21 cellular contexts compared by ENCODE assay signal in the genomic region with DNA sequence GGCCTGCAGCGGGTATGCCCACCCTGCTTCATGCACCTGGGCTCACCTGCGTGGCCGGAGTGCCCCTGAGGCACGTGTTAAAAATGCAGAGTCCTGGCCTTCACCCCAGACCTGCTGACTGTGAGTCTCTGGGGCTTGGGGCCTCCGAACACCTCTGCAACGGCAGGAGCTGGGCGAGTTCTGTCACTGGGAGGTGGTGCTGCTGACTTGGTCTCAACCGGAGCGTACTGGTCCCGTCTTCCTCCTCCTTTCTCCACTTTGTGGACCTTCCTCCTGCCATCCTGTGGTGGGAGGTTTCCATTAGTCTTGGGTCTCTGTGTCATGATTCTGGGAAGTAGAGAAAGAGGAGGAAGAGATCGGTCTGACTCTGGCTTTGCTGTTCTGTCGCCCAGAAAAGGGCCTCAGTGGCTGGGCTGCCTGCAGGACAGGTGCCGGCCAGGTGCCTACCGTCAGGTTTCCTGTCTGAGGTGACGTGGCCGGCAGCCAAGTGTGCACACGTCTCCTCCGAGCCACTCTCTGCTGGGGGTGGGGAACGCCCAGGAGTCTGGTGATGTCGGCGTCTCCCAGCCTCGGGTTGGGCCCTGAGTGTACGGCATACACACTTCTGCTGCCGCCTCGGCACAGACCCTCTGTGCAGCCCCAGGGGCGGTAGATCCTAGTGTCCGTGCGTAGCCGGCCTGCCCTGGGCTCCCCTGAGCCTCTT. TPM values are rescaled to one million over a fixed set of nuclear protein-coding genes. Genes with fewer than 3 reads are reported as not detected.
DNase-seq lines count a peak whose midpoint lies in the region; TF ChIP-seq lines count a peak whose summit lies in the region.
"Had no signal": no experiment of that assay in that cellular context is flagged by ENCODE, and none has a peak within 500 bp of the region (broad histone marks: within the 10 kb centered on the region; RNA-seq: fewer than 3 reads in every experiment).

No MANE protein-coding gene starts in this region.

- no peak overlapping the region for H3K4me3 ChIP-seq in duodenal mucosa (ENCODE audit: low read depth in 1 of 2, low read length in 2 of 2)
- H3K4me3 ChIP-seq in thyroid gland (replicated peaks in 1 of 3) = no peak overlapping the region
- H3K4me3 ChIP-seq in Karpas-422 (ENCODE audit: low read length) = no peak overlapping the region
- H3K4me3 ChIP-seq: BLaER1 treated with 17β-estradiol and CSF1 and Interleukin-3, amounts not matched to agents 10 nM and 100 nM; lung; prostate gland had no signal

- no peaks in the 10 kb centered on the region for H3K4me1 Mint-ChIP-seq in activated naive CD8-positive, alpha-beta T cell treated with anti-CD3 and anti-CD28 coated beads for 36 hours
- H3K4me1 Mint-ChIP-seq: activated CD4-positive, alpha-beta T cell treated with anti-CD3 and anti-CD28 coated beads for 36 hours; stimulated activated memory B cell treated with anti-CD40 and anti-IgM and Interleukin-4, amounts not matched to agents 10 μg/mL and 1 μg/mL and 100 μg/mL, for 72 hours had no signal

- peaks cover under 1% of the 10 kb centered on the region; the same call in 1 of the 2 replicates for H3K79me2 ChIP-seq in Karpas-422 (ENCODE audit: low read length)

- DNase-seq in NCI-H1417 (lab: John Stamatoyannopoulos, UW) (peak; percentile 77 to 97 (median 80)), NCI-H1417 treated with DMSO at 0.1 percent for 48 hours (lab: John Stamatoyannopoulos, UW) (no peak), NCI-H2171 treated with DMSO at 0.1 percent for 48 hours (lab: John Stamatoyannopoulos, UW) (peak; percentile 55), thyroid gland (peak; percentile 83 to 86), Karpas-422 (no peak)
- DNase-seq in activated naive CD8-positive, alpha-beta T cell treated with anti-CD3 and anti-CD28 coated beads for 36 hours = no peak
- DNase-seq in activated CD8-positive, alpha-beta memory T cell treated with anti-CD3 and anti-CD28 coated beads, Interleukin-2, amount 50 U/mL, for 48 hours = no peak
- DNase-seq: activated CD4-positive, alpha-beta T cell treated with anti-CD3 and anti-CD28 coated beads for 36 hours; activated naive CD4-positive, alpha-beta T cell treated with anti-CD3 and anti-CD28 coated beads for 36 hours; foreskin melanocyte; KBM-7; NCI-H1694; T-helper 9 cell had no signal

- H3K4me2 ChIP-seq in Karpas-422 (ENCODE audit: low read depth, low read length, poor library complexity, severe bottlenecking) = no peak overlapping the region

- no peaks in the 10 kb centered on the region for H3K27me3 ChIP-seq in duodenal mucosa (ENCODE audit: control insufficient read depth in 1 of 2, insufficient read depth in 2 of 2, low read length in 2 of 2)
- H3K27me3 ChIP-seq in thyroid gland = no peaks in the 10 kb centered on the region
- H3K27me3 ChIP-seq in Karpas-422 (ENCODE audit: low read length) = no peaks in the 10 kb centered on the region
- H3K27me3 ChIP-seq: BLaER1 treated with 17β-estradiol and CSF1 and Interleukin-3, amounts not matched to agents 10 nM and 100 nM had no signal

- no peak overlapping the region for H3K4me3 Mint-ChIP-seq in activated naive CD8-positive, alpha-beta T cell treated with anti-CD3 and anti-CD28 coated beads for 36 hours
- H3K4me3 Mint-ChIP-seq: activated CD4-positive, alpha-beta T cell treated with anti-CD3 and anti-CD28 coated beads for 36 hours; activated naive CD4-positive, alpha-beta T cell treated with anti-CD3 and anti-CD28 coated beads for 36 hours; natural killer cell treated with Interleukin-12 subunit alpha and Interleukin-12 subunit beta and Interleukin-15 and Interleukin-18, amount 100 ng/mL, for 72 hours; stimulated activated memory B cell treated with anti-CD40 and anti-IgM and Interleukin-4, amounts not matched to agents 10 μg/mL and 1 μg/mL and 100 μg/mL, for 72 hours; type B pancreatic cell had no signal

- intact Hi-C loops in thyroid gland (cut with DNase I) = no loop called here

- no peaks in the 10 kb centered on the region for H3K27me3 Mint-ChIP-seq in activated naive CD8-positive, alpha-beta T cell treated with anti-CD3 and anti-CD28 coated beads for 36 hours
- H3K27me3 Mint-ChIP-seq: activated CD4-positive, alpha-beta T cell treated with anti-CD3 and anti-CD28 coated beads for 36 hours; natural killer cell treated with Interleukin-12 subunit alpha and Interleukin-12 subunit beta and Interleukin-15 and Interleukin-18, amount 100 ng/mL, for 72 hours; stimulated activated memory B cell treated with anti-CD40 and anti-IgM and Interleukin-4, amounts not matched to agents 10 μg/mL and 1 μg/mL and 100 μg/mL, for 72 hours; type B pancreatic cell had no signal

- H3K9me3 ChIP-seq in duodenal mucosa (ENCODE audit: control insufficient read depth in 1 of 2, low read length in 2 of 2) (no peaks in the 10 kb centered on the region), thyroid gland (no peaks in the 10 kb centered on the region), Karpas-422 (ENCODE audit: low read length) (no peaks in the 10 kb centered on the region)
- H3K9me3 ChIP-seq: BLaER1 treated with 17β-estradiol and CSF1 and Interleukin-3, amounts not matched to agents 10 nM and 100 nM; prostate gland had no signal

- H3K9ac ChIP-seq in duodenal mucosa (ENCODE audit: low read depth in 1 of 2, low read length in 2 of 2) = peak overlapping the region in 1 of 2 donors; percentile 33
- no peak overlapping the region for H3K9ac ChIP-seq in Karpas-422 (ENCODE audit: low read length)

- no peak overlapping the region for H3K27ac Mint-ChIP-seq in activated naive CD8-positive, alpha-beta T cell treated with anti-CD3 and anti-CD28 coated beads for 36 hours
- H3K27ac Mint-ChIP-seq: activated CD4-positive, alpha-beta T cell treated with anti-CD3 and anti-CD28 coated beads for 36 hours; activated naive CD4-positive, alpha-beta T cell treated with anti-CD3 and anti-CD28 coated beads for 36 hours; natural killer cell treated with Interleukin-12 subunit alpha and Interleukin-12 subunit beta and Interleukin-15 and Interleukin-18, amount 100 ng/mL, for 72 hours; stimulated activated memory B cell treated with anti-CD40 and anti-IgM and Interleukin-4, amounts not matched to agents 10 μg/mL and 1 μg/mL and 100 μg/mL, for 72 hours; type B pancreatic cell had no signal

- no peaks in the 10 kb centered on the region for H3K9me2 ChIP-seq in Karpas-422 (replicated peaks; ENCODE audit: insufficient read depth, low read length)

- peak overlapping the region; percentile 11 for H3K27ac ChIP-seq in duodenal mucosa (ENCODE audit: low read depth, low read length)
- H3K27ac ChIP-seq in thyroid gland = peak overlapping the region in 2 of 3 donors; percentile 17 to 50
- no peak overlapping the region for H3K27ac ChIP-seq in Karpas-422 (ENCODE audit: low read length)
- H3K27ac ChIP-seq: 22Rv1; BLaER1 treated with 17β-estradiol and CSF1 and Interleukin-3, amounts not matched to agents 10 nM and 100 nM; prostate gland had no signal

- peaks cover 2% of the 10 kb centered on the region for H3K36me3 Mint-ChIP-seq in activated naive CD8-positive, alpha-beta T cell treated with anti-CD3 and anti-CD28 coated beads for 36 hours
- H3K36me3 Mint-ChIP-seq: natural killer cell treated with Interleukin-12 subunit alpha and Interleukin-12 subunit beta and Interleukin-15 and Interleukin-18, amount 100 ng/mL, for 72 hours; type B pancreatic cell had no signal

- peaks cover 7 to 9% of the 10 kb centered on the region in 2 donors for H3K4me1 ChIP-seq in duodenal mucosa (ENCODE audit: control insufficient read depth in 1 of 2, insufficient read depth in 2 of 2, low read length in 2 of 2)
- peaks cover 16 to 32% of the 10 kb centered on the region in 2 donors for H3K4me1 ChIP-seq in thyroid gland
- no peaks in the 10 kb centered on the region for H3K4me1 ChIP-seq in Karpas-422 (ENCODE audit: low read length)
- H3K4me1 ChIP-seq: prostate gland had no signal

- no peak for TF ChIP-seq POLR2A in thyroid gland (IDR thresholded peaks at IDR 0.05)

- H4K20me1 ChIP-seq in Karpas-422 (ENCODE audit: insufficient read depth, low read depth, low read length) = no peaks in the 10 kb centered on the region

- peaks cover 9 to 64% of the 10 kb centered on the region in 2 donors for H3K36me3 ChIP-seq in duodenal mucosa (ENCODE audit: control insufficient read depth in 1 of 2, insufficient read depth in 2 of 2, low read length in 2 of 2)
- peaks cover 10 to 20% of the 10 kb centered on the region in 2 donors for H3K36me3 ChIP-seq in thyroid gland
- no peaks in the 10 kb centered on the region; the same call in 1 of the 2 replicates for H3K36me3 ChIP-seq in Karpas-422 (ENCODE audit: insufficient read depth, low read length)

- no peak for TF ChIP-seq CTCF in thyroid gland (IDR thresholded peaks at IDR 0.05)

- H2AFZ ChIP-seq in Karpas-422 (ENCODE audit: low read length) = no peak overlapping the region

- 73 to 85% methylated on average over 10 to 12 of the region's 29 CpGs for WGBS in thyroid gland, 2 donors

- no peaks in the 10 kb centered on the region for H3K9me3 Mint-ChIP-seq in activated naive CD8-positive, alpha-beta T cell treated with anti-CD3 and anti-CD28 coated beads for 36 hours
- H3K9me3 Mint-ChIP-seq: activated naive CD4-positive, alpha-beta T cell treated with anti-CD3 and anti-CD28 coated beads for 36 hours; natural killer cell treated with Interleukin-12 subunit alpha and Interleukin-12 subunit beta and Interleukin-15 and Interleukin-18, amount 100 ng/mL, for 72 hours; stimulated activated memory B cell treated with anti-CD40 and anti-IgM and Interleukin-4, amounts not matched to agents 10 μg/mL and 1 μg/mL and 100 μg/mL, for 72 hours; type B pancreatic cell had no signal

RNA-seq across cellular contexts. Expression of gene TSC2, which starts 6.9 kb away (rescaled TPM):
- 100 to 1,000 TPM; 101 to 148 (median 109) TPM for total RNA-seq in thyroid gland
- 10 to 100 TPM; 52.3 to 57.5 TPM for total RNA-seq in activated naive CD8-positive, alpha-beta T cell treated with anti-CD3 and anti-CD28 coated beads for 36 hours
- total RNA-seq in Karpas-422 (2014; rRNA removed; shearing (Covaris generic); ENCODE audit: low replicate concordance) = 33.3 and 64.5 TPM in 2 replicates

RNA-seq across cellular contexts. Expression of gene NTHL1, which starts 7.1 kb away (rescaled TPM):
- total RNA-seq in thyroid gland = 10 to 100 TPM in 3 of 4 donors, 1 to 10 TPM in 1; 6.1 to 38.7 (median 25.0) TPM
- 10 to 100 TPM; 30.6 to 32.0 TPM for total RNA-seq in activated naive CD8-positive, alpha-beta T cell treated with anti-CD3 and anti-CD28 coated beads for 36 hours
- total RNA-seq in Karpas-422 (2014; rRNA removed; shearing (Covaris generic); ENCODE audit: low replicate concordance) = 23.2 and 52.2 TPM in 2 replicates

RNA-seq across cellular contexts. Expression of gene NHERF2, which starts 28.0 kb away (rescaled TPM):
- total RNA-seq in thyroid gland = 100 to 1,000 TPM in 1 of 4 donors, 10 to 100 TPM in 3; 73.8 to 146 (median 81.6) TPM
- 1 to 10 TPM; 2.4 to 3.7 TPM for total RNA-seq in activated naive CD8-positive, alpha-beta T cell treated with anti-CD3 and anti-CD28 coated beads for 36 hours
- total RNA-seq in Karpas-422 (2014; rRNA removed; shearing (Covaris generic); ENCODE audit: low replicate concordance) = not detected in 2 replicates

RNA-seq across cellular contexts. Expression of gene NPW, which starts 35.1 kb away (rescaled TPM):
- total RNA-seq in thyroid gland = under 1 TPM in 2 of 4 donors, not detected in 2; 0.54 to 0.63 TPM
- total RNA-seq in activated naive CD8-positive, alpha-beta T cell treated with anti-CD3 and anti-CD28 coated beads for 36 hours = 10 to 100 TPM; 29.1 to 34.2 TPM
- 3.0 TPM in 1 of 2 replicates, not detected in the other for total RNA-seq in Karpas-422 (2014; rRNA removed; shearing (Covaris generic); ENCODE audit: low replicate concordance)

RNA-seq across cellular contexts. Expression of gene ZNF598, which starts 45.1 kb away (rescaled TPM):
- 10 to 100 TPM; 19.0 to 38.4 (median 27.4) TPM for total RNA-seq in thyroid gland
- total RNA-seq in activated naive CD8-positive, alpha-beta T cell treated with anti-CD3 and anti-CD28 coated beads for 36 hours = 10 to 100 TPM; 98.3 to 99.8 TPM
- 12.6 and 20.5 TPM in 2 replicates for total RNA-seq in Karpas-422 (2014; rRNA removed; shearing (Covaris generic); ENCODE audit: low replicate concordance)

Comparison
In these comparisons a context has a peak if more than half of its experiments do, and no peak if none do; other contexts are left out.
1. DNase-seq: peak in NCI-H1417 (3 of 3), NCI-H2171 treated with DMSO at 0.1 percent for 48 hours (single experiment) and thyroid gland (2 of 2); none in NCI-H1417 treated with DMSO at 0.1 percent for 48 hours (single experiment), activated naive CD8-positive, alpha-beta T cell treated with anti-CD3 and anti-CD28 coated beads for 36 hours (single experiment), activated CD8-positive, alpha-beta memory T cell treated with anti-CD3 and anti-CD28 coated beads, Interleukin-2, amount 50 U/mL, for 48 hours (single experiment) and Karpas-422 (single experiment).
2. RNA of gene NHERF2, which starts 28.0 kb away (total RNA-seq): 73.8 to 146 TPM in thyroid gland; 2.4 to 3.7 TPM in activated naive CD8-positive, alpha-beta T cell treated with anti-CD3 and anti-CD28 coated beads for 36 hours and not detected in Karpas-422; every median in the first group is over 10 times any median in the second.